ENCODE assay signal across 8 cellular contexts in the genomic region with DNA sequence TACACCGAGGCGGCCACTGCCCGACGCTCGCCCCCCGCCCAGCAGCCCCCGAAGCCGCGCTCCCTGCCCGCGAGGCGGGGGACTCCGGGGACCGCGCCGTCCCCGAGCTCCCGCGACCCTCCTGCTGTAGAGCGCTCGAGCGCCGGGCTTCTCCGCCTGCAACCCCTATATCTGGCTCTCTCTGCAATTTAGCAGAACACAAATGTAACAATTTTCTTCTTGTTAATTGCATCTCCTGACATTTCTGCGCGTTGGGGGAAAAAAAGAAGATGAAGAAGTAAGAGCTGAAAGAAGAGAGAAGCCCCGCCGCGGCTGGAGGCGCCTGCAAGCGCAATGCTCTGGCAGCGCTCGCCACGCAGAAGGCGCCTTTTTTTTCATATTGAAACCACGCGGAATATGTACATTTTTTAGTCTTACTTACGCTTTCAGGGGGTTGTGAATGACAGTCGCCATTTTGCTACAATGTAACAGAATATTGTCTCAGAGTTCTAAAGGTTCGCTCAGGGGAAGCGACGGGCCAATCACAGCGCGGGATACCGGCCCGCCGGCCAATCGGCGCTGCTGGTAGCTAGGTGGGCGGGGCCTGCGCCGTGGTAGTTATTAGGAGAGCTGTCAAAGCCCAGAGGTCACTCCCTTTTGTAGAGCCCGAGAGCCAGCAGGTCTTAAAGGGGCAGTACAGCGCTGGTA. TPM values are rescaled to one million over a fixed set of nuclear protein-coding genes. Genes with fewer than 3 reads are reported as not detected.
A peak's percentile ranks its signal among the peaks of the same experiment; 100 is the strongest.
DNase-seq lines count a peak whose midpoint lies in the region; ATAC-seq and TF ChIP-seq lines count a peak whose summit lies in the region.

A gene (minus strand): TSS at position 466 of the 687 bp plus-strand sequence. CDS start 13 bp downstream, at position 453.

- no peaks in the 10 kb centered on the region for H3K79me2 ChIP-seq in OCI-LY1 (ENCODE audit: insufficient read depth, low read length)

- no peak for TF ChIP-seq CTCF in OCI-LY1 (IDR thresholded peaks at IDR 0.05; ENCODE audit: low read length)

- H3K27me3 ChIP-seq in OCI-LY1 (ENCODE audit: insufficient read depth, low read length) (peaks cover 17% of the 10 kb centered on the region; the same call in 1 of the 2 replicates), mononuclear cell (ENCODE audit: insufficient read depth, low read length) (peaks cover 77% of the 10 kb centered on the region)

- H3K9me2 ChIP-seq in OCI-LY1 (ENCODE audit: low read depth, low read length) = no peaks in the 10 kb centered on the region

- peak within 1 kb of the TSS; percentile 55 for H3K9ac ChIP-seq in OCI-LY1 (ENCODE audit: low read length)

- peak within 1 kb of the TSS; percentile 77 for H2AFZ ChIP-seq in OCI-LY1 (ENCODE audit: low read length)

- H3K36me3 ChIP-seq in OCI-LY1 (ENCODE audit: insufficient read depth, low read length) = no peaks in the 10 kb centered on the region

- H3K9me3 ChIP-seq in OCI-LY1 (ENCODE audit: low read length) (no peaks in the 10 kb centered on the region), mononuclear cell (ENCODE audit: low read depth, low read length) (no peaks in the 10 kb centered on the region)

- H3K27ac ChIP-seq in OCI-LY1 (ENCODE audit: low read depth, low read length, poor library complexity, severe bottlenecking) = no peak within 1 kb of the TSS
- no peak within 1 kb of the TSS for H3K27ac ChIP-seq in epithelial cell of prostate

- peak within 1 kb of the TSS; percentile 84 for H3K4me2 ChIP-seq in OCI-LY1 (ENCODE audit: low read length)

- H3F3A ChIP-seq in OCI-LY1 (ENCODE audit: insufficient read depth, low read length) = no peaks in the 10 kb centered on the region

- H4K20me1 ChIP-seq in OCI-LY1 (ENCODE audit: insufficient read depth, low read length) = no peaks in the 10 kb centered on the region

- H3K4me1 ChIP-seq in OCI-LY1 (ENCODE audit: insufficient read depth, low read length, severe bottlenecking) = peaks cover 26% of the 10 kb centered on the region
- H3K4me1 ChIP-seq in mononuclear cell (ENCODE audit: insufficient read depth, low read length) = peaks cover 26% of the 10 kb centered on the region

- peak within 1 kb of the TSS; percentile 82 for H3K4me3 ChIP-seq in OCI-LY1 (ENCODE audit: low read depth, low read length, poor library complexity, severe bottlenecking)
- peak within 1 kb of the TSS; percentile 73 for H3K4me3 ChIP-seq in mononuclear cell (ENCODE audit: low read length)

- DNase-seq in Caki2 (ENCODE audit: low read depth) (peak; percentile 86), HuH-7.5 (ENCODE audit: low spot score) (peak; percentile 92), activated T-cell treated with anti-CD3 and anti-CD28 coated beads for 24 hours (ENCODE audit: low read depth) (peak; percentile 92), epithelial cell of prostate (ENCODE audit: low read depth, low spot score) (peak; percentile 57)
- DNase-seq in stimulated activated CD8-positive, alpha-beta memory T cell treated with anti-CD3 and anti-CD28 coated beads, Interleukin-2, amount 100 ng/mL, for 1 hour (ENCODE audit: low read depth in 2 of 2) = peak; percentile 87 to 89

- ATAC-seq in GM21529 (IDR thresholded peaks at IDR 0.05; ENCODE audit: unreplicated experiment) = peak; percentile 97

- in situ Hi-C loops in Caki2 (cut with HindIII; ENCODE audit: low pct_unique_long_range_greater_than_20kb, low sequenced_read_pairs) = no loop called here

RNA-seq across cellular contexts. Expression of the gene that starts here (rescaled TPM):
- not detected in 2 replicates for total RNA-seq in Caki2 (2014; rRNA removed; shearing (Covaris generic); ENCODE audit: low replicate concordance)
- total RNA-seq in mononuclear cell = 1.3 TPM

Comparison
In these comparisons a context has a peak if more than half of its experiments do, and no peak if none do; other contexts are left out.
1. Peak in DNase-seq in Caki2; RNA of the gene not detected or under 1 TPM.